ENCODE assay signal across 1 cellular context in genomic region chr1:109282952-109283747, GRCh38.
A peak's percentile ranks its signal among the peaks of the same experiment; 100 is the strongest.
TF ChIP-seq lines count a peak whose summit lies in the region.

TSS of gene PSRC1 (minus strand) at chr1:109283145.

TF ChIP-seq in HepG2, 621 proteins besides CTCF, POLR2A, EP300 and RAD21 (continued from another document):
- TF ChIP-seq, protein P1, sequence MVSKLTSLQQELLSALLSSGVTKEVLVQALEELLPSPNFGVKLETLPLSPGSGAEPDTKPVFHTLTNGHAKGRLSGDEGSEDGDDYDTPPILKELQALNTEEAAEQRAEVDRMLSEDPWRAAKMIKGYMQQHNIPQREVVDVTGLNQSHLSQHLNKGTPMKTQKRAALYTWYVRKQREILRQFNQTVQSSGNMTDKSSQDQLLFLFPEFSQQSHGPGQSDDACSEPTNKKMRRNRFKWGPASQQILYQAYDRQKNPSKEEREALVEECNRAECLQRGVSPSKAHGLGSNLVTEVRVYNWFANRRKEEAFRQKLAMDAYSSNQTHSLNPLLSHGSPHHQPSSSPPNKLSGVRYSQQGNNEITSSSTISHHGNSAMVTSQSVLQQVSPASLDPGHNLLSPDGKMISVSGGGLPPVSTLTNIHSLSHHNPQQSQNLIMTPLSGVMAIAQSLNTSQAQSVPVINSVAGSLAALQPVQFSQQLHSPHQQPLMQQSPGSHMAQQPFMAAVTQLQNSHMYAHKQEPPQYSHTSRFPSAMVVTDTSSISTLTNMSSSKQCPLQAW (CRISPR knock-in tag; IDR thresholded peaks at IDR 0.05): no peak; the same call in 1 of the 2 replicates
- TF ChIP-seq MEIS1 (CRISPR knock-in tag; IDR thresholded peaks at IDR 0.05; ENCODE audit: borderline replicate concordance): peak; percentile 41; the same call in 1 of the 2 replicates
- peak; percentile 81 for TF ChIP-seq POGZ (CRISPR knock-in tag; IDR thresholded peaks at IDR 0.05)
- 0 out of 2 replicates have a peak, but pooled peaks have one; percentile 68 for TF ChIP-seq ZKSCAN8 (CRISPR knock-in tag; IDR thresholded peaks at IDR 0.05; ENCODE audit: borderline replicate concordance)
- TF ChIP-seq, protein P2, sequence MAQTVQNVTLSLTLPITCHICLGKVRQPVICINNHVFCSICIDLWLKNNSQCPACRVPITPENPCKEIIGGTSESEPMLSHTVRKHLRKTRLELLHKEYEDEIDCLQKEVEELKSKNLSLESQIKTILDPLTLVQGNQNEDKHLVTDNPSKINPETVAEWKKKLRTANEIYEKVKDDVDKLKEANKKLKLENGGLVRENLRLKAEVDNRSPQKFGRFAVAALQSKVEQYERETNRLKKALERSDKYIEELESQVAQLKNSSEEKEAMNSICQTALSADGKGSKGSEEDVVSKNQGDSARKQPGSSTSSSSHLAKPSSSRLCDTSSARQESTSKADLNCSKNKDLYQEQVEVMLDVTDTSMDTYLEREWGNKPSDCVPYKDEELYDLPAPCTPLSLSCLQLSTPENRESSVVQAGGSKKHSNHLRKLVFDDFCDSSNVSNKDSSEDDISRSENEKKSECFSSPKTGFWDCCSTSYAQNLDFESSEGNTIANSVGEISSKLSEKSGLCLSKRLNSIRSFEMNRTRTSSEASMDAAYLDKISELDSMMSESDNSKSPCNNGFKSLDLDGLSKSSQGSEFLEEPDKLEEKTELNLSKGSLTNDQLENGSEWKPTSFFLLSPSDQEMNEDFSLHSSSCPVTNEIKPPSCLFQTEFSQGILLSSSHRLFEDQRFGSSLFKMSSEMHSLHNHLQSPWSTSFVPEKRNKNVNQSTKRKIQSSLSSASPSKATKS (CRISPR knock-in tag; IDR thresholded peaks at IDR 0.05): no peak
- TF ChIP-seq CC2D1A (CRISPR knock-in tag; IDR thresholded peaks at IDR 0.05): no peak
- TF ChIP-seq ZHX2 (IDR thresholded peaks at IDR 0.05; ENCODE audit: low read depth): peak; percentile 31; the same call in 1 of the 2 replicates
- no peak for TF ChIP-seq ZHX2 (CRISPR knock-in tag; IDR thresholded peaks at IDR 0.05; ENCODE audit: borderline replicate concordance)
- peak; percentile 76 for TF ChIP-seq GATAD1 (CRISPR knock-in tag; IDR thresholded peaks at IDR 0.05)
- no peak for TF ChIP-seq MTF2 (CRISPR knock-in tag; IDR thresholded peaks at IDR 0.05; ENCODE audit: borderline replicate concordance)
- TF ChIP-seq MAZ (IDR thresholded peaks at IDR 0.05; ENCODE audit: borderline replicate concordance, low read depth, low read length): peak; percentile 94
- TF ChIP-seq MAZ (CRISPR knock-in tag; IDR thresholded peaks at IDR 0.05; ENCODE audit: low read depth): peak; percentile 93
- TF ChIP-seq NR0B2 (CRISPR knock-in tag; IDR thresholded peaks at IDR 0.05): peak; percentile 51
- TF ChIP-seq, protein P3, sequence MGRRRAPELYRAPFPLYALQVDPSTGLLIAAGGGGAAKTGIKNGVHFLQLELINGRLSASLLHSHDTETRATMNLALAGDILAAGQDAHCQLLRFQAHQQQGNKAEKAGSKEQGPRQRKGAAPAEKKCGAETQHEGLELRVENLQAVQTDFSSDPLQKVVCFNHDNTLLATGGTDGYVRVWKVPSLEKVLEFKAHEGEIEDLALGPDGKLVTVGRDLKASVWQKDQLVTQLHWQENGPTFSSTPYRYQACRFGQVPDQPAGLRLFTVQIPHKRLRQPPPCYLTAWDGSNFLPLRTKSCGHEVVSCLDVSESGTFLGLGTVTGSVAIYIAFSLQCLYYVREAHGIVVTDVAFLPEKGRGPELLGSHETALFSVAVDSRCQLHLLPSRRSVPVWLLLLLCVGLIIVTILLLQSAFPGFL (CRISPR knock-in tag; IDR thresholded peaks at IDR 0.05): no peak
- peak; percentile 86 for TF ChIP-seq POLR2G (IDR thresholded peaks at IDR 0.05; ENCODE audit: low read depth, low read length)
- peak; percentile 88 for TF ChIP-seq CSRNP1 (CRISPR knock-in tag; IDR thresholded peaks at IDR 0.05)
- TF ChIP-seq ZMAT3 (CRISPR knock-in tag; conservative IDR thresholded peaks at IDR 0.05): peak; percentile 67; the same call in 1 of the 2 replicates
- TF ChIP-seq HOXA5 (CRISPR knock-in tag; IDR thresholded peaks at IDR 0.05): 0 out of 2 replicates have a peak, but pooled peaks have one; percentile 52
- TF ChIP-seq ZNF317 (CRISPR knock-in tag; IDR thresholded peaks at IDR 0.05): peak; percentile 68; the same call in 1 of the 2 replicates
- TF ChIP-seq KLF16 (CRISPR knock-in tag; IDR thresholded peaks at IDR 0.05): peak in 1 of 2 experiments; percentile 89; a peak in 2 of 4 replicates
- no peak for TF ChIP-seq GTF3A (CRISPR knock-in tag; conservative IDR thresholded peaks at IDR 0.05)
- 0 out of 2 replicates have a peak, but pooled peaks have one; percentile 36 for TF ChIP-seq ARNT2 (CRISPR knock-in tag; IDR thresholded peaks at IDR 0.05; ENCODE audit: low read depth)
- peak; percentile 88 for TF ChIP-seq TAF1 (CRISPR knock-in tag; IDR thresholded peaks at IDR 0.05)
- TF ChIP-seq GATA4 (IDR thresholded peaks at IDR 0.05; ENCODE audit: borderline replicate concordance, low read depth): no peak
- no peak for TF ChIP-seq ZBTB3 (CRISPR knock-in tag; IDR thresholded peaks at IDR 0.05; ENCODE audit: borderline replicate concordance, low read depth)
- no peak for TF ChIP-seq HOXA7 (CRISPR knock-in tag; IDR thresholded peaks at IDR 0.05)
